8 cellular contexts compared by ENCODE assay signal in genomic region chr4:165326831-165327210, GRCh38. TPM values are rescaled to one million over a fixed set of nuclear protein-coding genes. Genes with fewer than 3 reads are reported as not detected.
A peak's percentile ranks its signal among the peaks of the same experiment; 100 is the strongest.
DNase-seq lines count a peak whose midpoint lies in the region; ATAC-seq, FAIRE-seq and TF ChIP-seq lines count a peak whose summit lies in the region.

No MANE protein-coding gene starts in this region.

- no peak overlapping the region for H3K4me3 Mint-ChIP-seq in endodermal cell

- H3K27ac Mint-ChIP-seq in endodermal cell = no peak overlapping the region

- peak overlapping the region; percentile 88 for H2AFZ ChIP-seq in OCI-LY7 (ENCODE audit: low read length)

- H3K4me2 ChIP-seq in OCI-LY7 (ENCODE audit: low read length) = peak overlapping the region; percentile 90

- 0 to 2% methylated on average over 5 to 14 of the region's 14 CpGs for WGBS in endodermal cell (ENCODE audit: insufficient coverage in 1 of 2, insufficient read length in 1 of 2), 2 experiments

- CTCF ChIA-PET in OCI-LY7 (lab: Charles Lee; ENCODE audit: unreplicated experiment) = interaction anchor here (1.4 kb wide), 1 partner anchor 196 kb away, joined by 5 read pairs; no protein-coding TSS in a partner anchor

- intact Hi-C loops in OCI-LY7 (cut with micrococcal nuclease; ENCODE audit: unreplicated experiment) = loop anchor here (1.0 to 10.0 kb wide), 4 partner anchors 120 to 382 kb away; partner anchors contain the start of genes KLHL2 and TMEM192

- peak; percentile 52 for DNase-seq in D341Med (ENCODE audit: low spot score)
- peak; percentile 62 for DNase-seq in OCI-LY7 (ENCODE audit: low spot score)
- DNase-seq in endodermal cell = peak; percentile 79
- DNase-seq in ecto neural progenitor cell (ENCODE audit: low spot score) = no peak
- DNase-seq in CD1c-positive myeloid dendritic cell (ENCODE audit: extremely low spot score) = no peak
- DNase-seq in H54 (ENCODE audit: insufficient read length, low spot score) = no peak

- H3K36me3 ChIP-seq in OCI-LY7 (ENCODE audit: insufficient read depth, low read length) = peaks cover 47% of the 10 kb centered on the region
- peaks cover 20% of the 10 kb centered on the region for H3K36me3 ChIP-seq in endodermal cell (ENCODE audit: control insufficient read depth, insufficient read depth, low read length)
- no peaks in the 10 kb centered on the region for H3K36me3 ChIP-seq in mucosa of stomach (ENCODE audit: control insufficient read depth, insufficient read depth, low read length)

- peaks cover 15% of the 10 kb centered on the region for H3K4me1 Mint-ChIP-seq in endodermal cell

- H3K4me3 ChIP-seq in OCI-LY7 (ENCODE audit: low read depth, low read length, poor library complexity, severe bottlenecking) = peak overlapping the region; percentile 90
- H3K4me3 ChIP-seq in endodermal cell (ENCODE audit: low read length) = peak overlapping the region; percentile 95
- H3K4me3 ChIP-seq in mucosa of stomach (ENCODE audit: low read length) = peak overlapping the region; percentile 42

- H3K4me1 ChIP-seq in OCI-LY7 (ENCODE audit: insufficient read depth, low read length, poor library complexity, severe bottlenecking) = peaks cover 40% of the 10 kb centered on the region
- H3K4me1 ChIP-seq in endodermal cell (ENCODE audit: control insufficient read depth, insufficient read depth, low read length) = peaks cover 4% of the 10 kb centered on the region
- peaks cover 16% of the 10 kb centered on the region for H3K4me1 ChIP-seq in mucosa of stomach (ENCODE audit: control insufficient read depth, insufficient read depth, low read length)

- H3K27me3 Mint-ChIP-seq in endodermal cell (ENCODE audit: insufficient read depth) = no peaks in the 10 kb centered on the region

- TF ChIP-seq POLR2A in H54 (IDR thresholded peaks at IDR 0.05; ENCODE audit: low read depth, low read length) = no peak

- no peaks in the 10 kb centered on the region for H3K9me2 ChIP-seq in OCI-LY7 (ENCODE audit: insufficient read depth, low read length)

- H3K9me3 Mint-ChIP-seq in endodermal cell = no peaks in the 10 kb centered on the region

- ATAC-seq in GM21529 (IDR thresholded peaks at IDR 0.05; ENCODE audit: unreplicated experiment) = peak; percentile 21

- POLR2A ChIA-PET in OCI-LY7 (lab: Charles Lee) = interaction anchor here (0.6 to 1.6 kb wide), 12 partner anchors 9 to 593 kb away, joined by 3 to 7 read pairs (median 4); no protein-coding TSS in a partner anchor

- no peaks in the 10 kb centered on the region for H3K27me3 ChIP-seq in endodermal cell (ENCODE audit: control insufficient read depth, insufficient read depth, low read length, poor library complexity, severe bottlenecking)
- H3K27me3 ChIP-seq in mucosa of stomach (ENCODE audit: control insufficient read depth, insufficient read depth, low read length) = no peaks in the 10 kb centered on the region

- H4K20me1 ChIP-seq in OCI-LY7 (ENCODE audit: insufficient read depth, low read length) = peaks cover 23% of the 10 kb centered on the region

- no peak for FAIRE-seq in H54 (lab: Jason Lieb, UNC)

- H3K9ac ChIP-seq in endodermal cell (ENCODE audit: extremely low read depth, low read length, poor library complexity, severe bottlenecking) (peak overlapping the region; percentile 94), mucosa of stomach (ENCODE audit: low read length) (peak overlapping the region; percentile 75)

- H3K9me3 ChIP-seq in OCI-LY7 (ENCODE audit: low read length) = peaks cover 6% of the 10 kb centered on the region; the same call in 1 of the 2 replicates
- no peaks in the 10 kb centered on the region for H3K9me3 ChIP-seq in endodermal cell (ENCODE audit: control insufficient read depth, low read length)
- H3K9me3 ChIP-seq in mucosa of stomach (ENCODE audit: control insufficient read depth, low read length) = no peaks in the 10 kb centered on the region

- H3K79me2 ChIP-seq in OCI-LY7 (ENCODE audit: insufficient read depth, low read depth, low read length) = peaks cover 42% of the 10 kb centered on the region

- H3K27ac ChIP-seq in OCI-LY7 (ENCODE audit: low read depth, low read length, poor library complexity, severe bottlenecking) (peak overlapping the region; percentile 64), endodermal cell (ENCODE audit: low read depth, low read length) (peak overlapping the region; percentile 94)

- peaks cover 22% of the 10 kb centered on the region for H3K36me3 Mint-ChIP-seq in endodermal cell (ENCODE audit: low read depth)

- TSS peak; percentile 97 for BruUV-seq in OCI-LY7 (replicated peaks; lab: Mats Ljungman, UMichigan)

- TF ChIP-seq CTCF in OCI-LY7 (conservative IDR thresholded peaks at IDR 0.05; ENCODE audit: low read length) (no peak), endodermal cell (conservative IDR thresholded peaks at IDR 0.05) (no peak)

RNA-seq across cellular contexts. Expression of gene MSMO1, which starts 0.6 kb away (rescaled TPM):
- 36.3 and 41.6 TPM in 2 replicates for total RNA-seq in OCI-LY7 (2014; rRNA removed; shearing (Covaris generic))
- 88.0 and 91.5 TPM in 2 replicates for total RNA-seq in OCI-LY7 (2022)
- total RNA-seq in endodermal cell = 100 to 1,000 TPM; 106 to 109 TPM
- 314 TPM for polyA plus RNA-seq in endodermal cell (2013, experiment 1 of 2)
- 329 TPM for polyA plus RNA-seq in endodermal cell (2013, experiment 2 of 2)

RNA-seq across cellular contexts. Expression of gene CPE, which starts 52.0 kb away (rescaled TPM):
- not detected in 2 replicates for total RNA-seq in OCI-LY7 (2014; rRNA removed; shearing (Covaris generic))
- total RNA-seq in OCI-LY7 (2022) (not detected in 2 replicates), endodermal cell (100 to 1,000 TPM; 237 to 298 TPM)
- 128 TPM for polyA plus RNA-seq in endodermal cell (2013, experiment 1 of 2)
- 134 TPM for polyA plus RNA-seq in endodermal cell (2013, experiment 2 of 2)

Comparison
In these comparisons a context has a peak if more than half of its experiments do, and no peak if none do; other contexts are left out.
1. DNase-seq: peak in D341Med (single experiment), OCI-LY7 (single experiment) and endodermal cell (single experiment); none in ecto neural progenitor cell (single experiment), CD1c-positive myeloid dendritic cell (single experiment) and H54 (single experiment).
2. H3K4me3 ChIP-seq: peak in every context shown above with its lines; median percentile 95 in endodermal cell; 90 in OCI-LY7; 42 in mucosa of stomach.
3. RNA of gene CPE, which starts 52.0 kb away (total RNA-seq): 237 to 298 TPM in endodermal cell; not detected in OCI-LY7; every median in the first group is over 100 times any median in the second.